ENCODE assay signal across 9 cellular contexts in genomic region chr7:74012842-74013249, GRCh38. TPM values are rescaled to one million over a fixed set of nuclear protein-coding genes. Genes with fewer than 3 reads are reported as not detected.
DNase-seq lines count a peak whose midpoint lies in the region; ATAC-seq and TF ChIP-seq lines count a peak whose summit lies in the region.
"Had no signal": no experiment of that assay in that cellular context is flagged by ENCODE, and none has a peak within 500 bp of the region (broad histone marks: within the 10 kb centered on the region; RNA-seq: fewer than 3 reads in every experiment).

No MANE protein-coding gene starts in this region.

- intact Hi-C loops in lower lobe of right lung (cut with DNase I): no loop called here

- H3K27me3 ChIP-seq in foreskin keratinocyte (peaks cover 2% of the 10 kb centered on the region), lower lobe of right lung (ENCODE audit: low read depth) (no peaks in the 10 kb centered on the region)

- TF ChIP-seq CTCF in GM12865 (IDR thresholded peaks at IDR 0.05; ENCODE audit: insufficient read depth, low read depth, low read length, missing control alignments): no peak
- TF ChIP-seq CTCF in foreskin keratinocyte (conservative IDR thresholded peaks at IDR 0.05): no peak
- TF ChIP-seq CTCF in lower lobe of right lung (IDR thresholded peaks at IDR 0.05): no peak

- no peaks in the 10 kb centered on the region for H3K36me3 ChIP-seq in lower lobe of right lung

- DNase-seq in GM12865 (ENCODE audit: low read depth) (peak; percentile 87), foreskin keratinocyte (peak; percentile 32 to 50), SHP77 (lab: John Stamatoyannopoulos, UW) (no peak), lower lobe of right lung (no peak), NCI-H524 (lab: John Stamatoyannopoulos, UW) (no peak)
- no peak for DNase-seq in activated CD4-positive, alpha-beta T cell treated with anti-CD3 and anti-CD28 coated beads for 1 hour

- H3K4me3 ChIP-seq in GM12865 (ENCODE audit: low read depth, low read length) (no peak overlapping the region), lower lobe of right lung (no peak overlapping the region)

- H3K9me3 ChIP-seq in lower lobe of right lung: no peaks in the 10 kb centered on the region

- H3K4me1 ChIP-seq in foreskin keratinocyte (peaks cover 6% of the 10 kb centered on the region), lower lobe of right lung (peaks cover 11% of the 10 kb centered on the region)

- ATAC-seq in GM21515 (IDR thresholded peaks at IDR 0.05; ENCODE audit: unreplicated experiment) (peak; percentile 77), HG03460 (IDR thresholded peaks at IDR 0.05; ENCODE audit: unreplicated experiment) (peak; percentile 94), foreskin keratinocyte (peak; percentile 91), lower lobe of right lung (no peak)

- no peak overlapping the region for H3K27ac ChIP-seq in foreskin keratinocyte
- no peak overlapping the region for H3K27ac ChIP-seq in lower lobe of right lung

RNA-seq across cellular contexts. Expression of gene ELN, which starts 15.1 kb away (rescaled TPM):
- not detected in 2 replicates for total RNA-seq in foreskin keratinocyte
- not detected in 2 replicates for polyA plus RNA-seq in foreskin keratinocyte
- 83.3 TPM for total RNA-seq in lower lobe of right lung
- total RNA-seq: SK-MEL-5 had no signal

Comparison
In these comparisons a context has a peak if more than half of its experiments do, and no peak if none do; other contexts are left out.
1. DNase-seq: peak in GM12865 (single experiment) and foreskin keratinocyte (2 of 2); none in SHP77 (0 of 2), lower lobe of right lung (single experiment), activated CD4-positive, alpha-beta T cell treated with anti-CD3 and anti-CD28 coated beads for 1 hour (single experiment) and NCI-H524 (0 of 2).
2. ATAC-seq: peak in GM21515 (single experiment), HG03460 (single experiment) and foreskin keratinocyte (single experiment); none in lower lobe of right lung (0 of 2).
3. RNA of gene ELN, which starts 15.1 kb away (total RNA-seq): 83.3 TPM in lower lobe of right lung (single experiment); not detected in foreskin keratinocyte; every median in the first group is over 10 times any median in the second.